In genomic region chr2:218290316-218291261, GRCh38 we compare ENCODE assay signal across 8 cellular contexts. TPM values are rescaled to one million over a fixed set of nuclear protein-coding genes. Genes with fewer than 3 reads are reported as not detected.
DNase-seq lines count a peak whose midpoint lies in the region; ATAC-seq and TF ChIP-seq lines count a peak whose summit lies in the region.

No MANE protein-coding gene starts in this region.

- peak overlapping the region; percentile 18 for H4K91ac ChIP-seq in mesenchymal stem cell (ENCODE audit: low read length)

- H3K14ac ChIP-seq in mesenchymal stem cell (ENCODE audit: low read length in 2 of 2) = no peak overlapping the region

- peak overlapping the region in 1 of 2 experiments; percentile 64 for H3K18ac ChIP-seq in mesenchymal stem cell (ENCODE audit: low read depth in 1 of 2, low read length in 2 of 2)

- H2AK5ac ChIP-seq in mesenchymal stem cell (ENCODE audit: low read length, severe bottlenecking) = peak overlapping the region; percentile 13

- H3K4me3 ChIP-seq in ascending aorta = peak overlapping the region; percentile 73 to 88
- peak overlapping the region in 1 of 2 experiments; percentile 96 for H3K4me3 ChIP-seq in mesenchymal stem cell (ENCODE audit: insufficient read depth in 1 of 2, low read depth in 1 of 2, low read length in 2 of 2)
- peak overlapping the region; percentile 59 to 94 for H3K4me3 ChIP-seq in aorta (ENCODE audit: low read length in 2 of 2)

- H3K4me1 ChIP-seq in ascending aorta (peaks cover 30 to 66% of the 10 kb centered on the region in 2 donors), mesenchymal stem cell (ENCODE audit: control insufficient read depth, insufficient read depth, low read depth, low read length) (peaks cover 39% of the 10 kb centered on the region), aorta (ENCODE audit: control insufficient read depth in 1 of 2, insufficient read depth in 2 of 2, low read length in 2 of 2) (peaks cover 0 to 3% of the 10 kb centered on the region in 2 donors)

- peak overlapping the region; percentile 96 for H3K9ac ChIP-seq in mesenchymal stem cell (ENCODE audit: low read length)

- DNase-seq in NOMO-1 treated with dmso at 0.1 percent for 144 hours (lab: John Stamatoyannopoulos, UW; ENCODE audit: unreplicated experiment) (peak; percentile 29), ascending aorta (ENCODE audit: low spot score in 2 of 2) (no peak), mesenchymal stem cell (no peak), aorta (no peak), T1000 (lab: John Stamatoyannopoulos, UW) (no peak), NCI-H1417 (lab: John Stamatoyannopoulos, UW) (no peak)

- H3K36me3 ChIP-seq in ascending aorta = no peaks in the 10 kb centered on the region
- peaks cover 0 to 2% of the 10 kb centered on the region in 2 experiments for H3K36me3 ChIP-seq in mesenchymal stem cell (ENCODE audit: control insufficient read depth in 1 of 2, insufficient read depth in 2 of 2, low read depth in 1 of 2, low read length in 2 of 2)
- H3K36me3 ChIP-seq in aorta (ENCODE audit: control insufficient read depth in 1 of 2, insufficient read depth in 2 of 2, low read length in 1 of 2) = no peaks in the 10 kb centered on the region

- H3K9me3 ChIP-seq in ascending aorta (no peaks in the 10 kb centered on the region), mesenchymal stem cell (ENCODE audit: control insufficient read depth, low read length) (no peaks in the 10 kb centered on the region), aorta (ENCODE audit: control insufficient read depth, low read length) (no peaks in the 10 kb centered on the region)

- H2BK120ac ChIP-seq in mesenchymal stem cell (ENCODE audit: low read depth, low read length) = no peak overlapping the region

- peak overlapping the region; percentile 98 to 99 for H3K27ac ChIP-seq in ascending aorta
- H3K27ac ChIP-seq in mesenchymal stem cell (ENCODE audit: low read length, poor library complexity, severe bottlenecking) = peak overlapping the region; percentile 13
- peak overlapping the region; percentile 46 to 92 for H3K27ac ChIP-seq in aorta (ENCODE audit: low read depth in 1 of 2, low read length in 2 of 2)

- H2BK5ac ChIP-seq in mesenchymal stem cell (ENCODE audit: low read depth, low read length, poor library complexity, severe bottlenecking) = no peak overlapping the region

- TF ChIP-seq CTCF in ascending aorta (IDR thresholded peaks at IDR 0.05) = no peak

- H2AFZ ChIP-seq in mesenchymal stem cell (ENCODE audit: low read depth, low read length) = no peak overlapping the region

- peak overlapping the region; percentile 79 for H3K4me2 ChIP-seq in mesenchymal stem cell (ENCODE audit: low read length, poor library complexity, severe bottlenecking)

- H4K8ac ChIP-seq in mesenchymal stem cell (ENCODE audit: low read length) = no peak overlapping the region

- WGBS in mesenchymal stem cell = 86% methylated on average over 12 of the region's 12 CpGs
- 8 to 12% methylated on average over 12 of the region's 12 CpGs for WGBS in aorta, 2 donors

- peak overlapping the region; percentile 29 for H2BK15ac ChIP-seq in mesenchymal stem cell (ENCODE audit: low read depth, poor library complexity, severe bottlenecking)

- H3K27me3 ChIP-seq in ascending aorta (no peaks in the 10 kb centered on the region), mesenchymal stem cell (ENCODE audit: control insufficient read depth in 1 of 2, insufficient read depth in 1 of 2, low read length in 2 of 2) (no peaks in the 10 kb centered on the region), aorta (ENCODE audit: control insufficient read depth in 1 of 2, insufficient read depth in 2 of 2, low read length in 1 of 2) (no peaks in the 10 kb centered on the region)

- intact Hi-C loops in ascending aorta (cut with DNase I) (no loop called here), aorta (cut with DNase I) (loop anchor here in 1 of 2 donors (2.0 kb wide), 1 partner anchor 18 kb away; no protein-coding TSS in a partner anchor)

- peak; percentile 37 for ATAC-seq in GM18858 (IDR thresholded peaks at IDR 0.05; ENCODE audit: unreplicated experiment)
- peak; percentile 37 for ATAC-seq in HG02623 (IDR thresholded peaks at IDR 0.05; ENCODE audit: unreplicated experiment)
- no peak for ATAC-seq in aorta (ENCODE audit: low FRiP score)

- H2BK12ac ChIP-seq in mesenchymal stem cell (ENCODE audit: low read length in 2 of 2) = peak overlapping the region; percentile 11 to 67

- peak overlapping the region; percentile 9 to 89 for H3K4ac ChIP-seq in mesenchymal stem cell (ENCODE audit: low read depth in 1 of 2, low read length in 2 of 2)

- H3K23ac ChIP-seq in mesenchymal stem cell (ENCODE audit: low read length in 2 of 2) = peak overlapping the region in 1 of 2 experiments; percentile 46

- H3K79me1 ChIP-seq in mesenchymal stem cell (replicated peaks; ENCODE audit: low read length, poor library complexity, severe bottlenecking) = peaks cover 15% of the 10 kb centered on the region

RNA-seq across cellular contexts. Expression of gene TMBIM1, which starts 1.7 kb away (rescaled TPM):
- total RNA-seq in ascending aorta (320 TPM), aorta (100 to 1,000 TPM; 264 to 294 TPM)
- 178 TPM for polyA plus RNA-seq in mesenchymal stem cell (2013, experiment 1 of 2)
- 177 TPM for polyA plus RNA-seq in mesenchymal stem cell (2013, experiment 2 of 2)
- 100 to 1,000 TPM; 100 to 159 TPM for polyA plus RNA-seq in aorta

RNA-seq across cellular contexts. Expression of gene PNKD, which starts 20.3 kb away (rescaled TPM):
- 45.8 TPM for total RNA-seq in ascending aorta
- 87.9 TPM for polyA plus RNA-seq in mesenchymal stem cell (2013, experiment 1 of 2)
- polyA plus RNA-seq in mesenchymal stem cell (2013, experiment 2 of 2) = 88.5 TPM
- 10 to 100 TPM; 26.9 to 40.2 TPM for total RNA-seq in aorta
- polyA plus RNA-seq in aorta = 100 to 1,000 TPM in 1 of 2 donors, 10 to 100 TPM in 1; 91.2 to 108 TPM

RNA-seq across cellular contexts. Expression of gene AAMP, which starts 20.7 kb away (rescaled TPM):
- total RNA-seq in ascending aorta = 73.7 TPM
- 44.9 TPM for polyA plus RNA-seq in mesenchymal stem cell (2013, experiment 1 of 2)
- polyA plus RNA-seq in mesenchymal stem cell (2013, experiment 2 of 2) = 43.4 TPM
- total RNA-seq in aorta = 10 to 100 TPM; 50.8 to 54.7 TPM
- polyA plus RNA-seq in aorta = 10 to 100 TPM; 59.2 to 80.9 TPM

RNA-seq across cellular contexts. Expression of gene GPBAR1, which starts 29.8 kb away (rescaled TPM):
- total RNA-seq in ascending aorta = not detected
- polyA plus RNA-seq in mesenchymal stem cell (2013, experiment 1 of 2) = 5.1 TPM
- polyA plus RNA-seq in mesenchymal stem cell (2013, experiment 2 of 2) = 5.5 TPM
- 1 to 10 TPM; 1.6 to 3.7 TPM for total RNA-seq in aorta
- 1 to 10 TPM in 1 of 2 donors, under 1 TPM in 1; 0.46 to 3.1 TPM for polyA plus RNA-seq in aorta

Comparison
In these comparisons a context has a peak if more than half of its experiments do, and no peak if none do; other contexts are left out.
1. H3K27ac ChIP-seq: peak in every context shown above with its lines; median percentile 98 in ascending aorta; 69 in aorta; 13 in mesenchymal stem cell.